ENCODE assay signal across 8 cellular contexts in genomic region chr20:43537921-43538854, GRCh38. TPM values are rescaled to one million over a fixed set of nuclear protein-coding genes. Genes with fewer than 3 reads are reported as not detected.
DNase-seq lines count a peak whose midpoint lies in the region; ATAC-seq and TF ChIP-seq lines count a peak whose summit lies in the region.

No MANE protein-coding gene starts in this region.

- no peak overlapping the region for H2AFZ ChIP-seq in PC-3 (ENCODE audit: low read length)

- H3K9me3 Mint-ChIP-seq in activated T-helper 1 cell treated with anti-CD3 and anti-CD28 coated beads, Interleukin-12 subunit alpha, Interleukin-12 subunit beta, Interleukin-2, Interleukin-4 antibody, amounts not matched to agents 30 ng/mL and 10 ng/mL and 1 ng/mL, durations not matched to agents 14 hours and 24 hours and 36 hours, result no peaks in the 10 kb centered on the region

- H3K36me3 Mint-ChIP-seq in activated T-helper 1 cell treated with anti-CD3 and anti-CD28 coated beads, Interleukin-12 subunit alpha, Interleukin-12 subunit beta, Interleukin-2, Interleukin-4 antibody, amounts not matched to agents 30 ng/mL and 10 ng/mL and 1 ng/mL, durations not matched to agents 14 hours and 24 hours and 36 hours (ENCODE audit: low read depth), result no peaks in the 10 kb centered on the region

- H3K27me3 Mint-ChIP-seq in activated T-helper 1 cell treated with anti-CD3 and anti-CD28 coated beads, Interleukin-12 subunit alpha, Interleukin-12 subunit beta, Interleukin-2, Interleukin-4 antibody, amounts not matched to agents 30 ng/mL and 10 ng/mL and 1 ng/mL, durations not matched to agents 14 hours and 24 hours and 36 hours (ENCODE audit: insufficient read depth), result no peaks in the 10 kb centered on the region

- H3K27me3 ChIP-seq in PC-3 (ENCODE audit: low read length) (no peaks in the 10 kb centered on the region), foreskin keratinocyte (no peaks in the 10 kb centered on the region), neutrophil (no peaks in the 10 kb centered on the region), vagina (no peaks in the 10 kb centered on the region)

- no TSS peak for BruUV-seq in PC-3 (replicated peaks; lab: Mats Ljungman, UMichigan)

- intact Hi-C loops in PC-3 (cut with micrococcal nuclease), result loop anchor here (1.0 to 5.0 kb wide), 3 partner anchors 79 to 544 kb away; no protein-coding TSS in a partner anchor
- intact Hi-C loops in activated T-helper 1 cell treated with anti-CD3 and anti-CD28 coated beads, Interleukin-12 subunit alpha, Interleukin-12 subunit beta, Interleukin-2, Interleukin-4 antibody, amounts not matched to agents 30 ng/mL and 10 ng/mL and 1 ng/mL, durations not matched to agents 14 hours and 24 hours and 36 hours (cut with micrococcal nuclease), result loop anchor here (1.0 kb wide), 4 partner anchors 89 to 555 kb away; no protein-coding TSS in a partner anchor
- intact Hi-C loops in vagina (cut with DNase I), result no loop called here

- H3K9me2 ChIP-seq in PC-3 (replicated peaks; ENCODE audit: low read length), result no peaks in the 10 kb centered on the region

- H3F3A ChIP-seq in PC-3 (ENCODE audit: low read length, unreplicated experiment), result no peaks in the 10 kb centered on the region

- no peak overlapping the region for H3K4me3 Mint-ChIP-seq in activated T-helper 1 cell treated with anti-CD3 and anti-CD28 coated beads, Interleukin-12 subunit alpha, Interleukin-12 subunit beta, Interleukin-2, Interleukin-4 antibody, amounts not matched to agents 30 ng/mL and 10 ng/mL and 1 ng/mL, durations not matched to agents 14 hours and 24 hours and 36 hours

- peaks cover 3% of the 10 kb centered on the region; the same call in 1 of the 2 replicates for H4K20me1 ChIP-seq in PC-3 (ENCODE audit: low read length)

- H3K4me2 ChIP-seq in PC-3 (ENCODE audit: low read length), result no peak overlapping the region

- H3K27ac ChIP-seq in PC-3 (ENCODE audit: low read length) (no peak overlapping the region), foreskin keratinocyte (no peak overlapping the region), neutrophil (peak overlapping the region; percentile 81), vagina (no peak overlapping the region)

- H3K79me2 ChIP-seq in PC-3 (ENCODE audit: low read length), result no peaks in the 10 kb centered on the region

- H3K4me1 Mint-ChIP-seq in activated T-helper 1 cell treated with anti-CD3 and anti-CD28 coated beads, Interleukin-12 subunit alpha, Interleukin-12 subunit beta, Interleukin-2, Interleukin-4 antibody, amounts not matched to agents 30 ng/mL and 10 ng/mL and 1 ng/mL, durations not matched to agents 14 hours and 24 hours and 36 hours (ENCODE audit: low read depth), result no peaks in the 10 kb centered on the region

- ATAC-seq in PC-3, result peak; percentile 68
- peak; percentile 71 for ATAC-seq in foreskin keratinocyte
- no peak for ATAC-seq in HG02678 (IDR thresholded peaks at IDR 0.05; ENCODE audit: unreplicated experiment)

- TF ChIP-seq CTCF in PC-3 (conservative IDR thresholded peaks at IDR 0.05; ENCODE audit: low read depth, low read length), result peak; percentile 99
- peak; percentile 87 for TF ChIP-seq CTCF in foreskin keratinocyte (conservative IDR thresholded peaks at IDR 0.05)
- TF ChIP-seq CTCF in neutrophil (IDR thresholded peaks at IDR 0.05), result peak; percentile 62
- TF ChIP-seq CTCF in vagina (IDR thresholded peaks at IDR 0.05), result peak; percentile 42 to 86 (median 67)

- CTCF ChIA-PET in PC-3 (lab: Charles Lee), result interaction anchor here (0.5 to 1.3 kb wide), 7 partner anchors 19 to 542 kb away, joined by 3 to 13 read pairs (median 5); partner anchors contain the start of gene IFT52

- no peak for TF ChIP-seq POLR2A in vagina (IDR thresholded peaks at IDR 0.05)

- H3K27ac Mint-ChIP-seq in activated T-helper 1 cell treated with anti-CD3 and anti-CD28 coated beads, Interleukin-12 subunit alpha, Interleukin-12 subunit beta, Interleukin-2, Interleukin-4 antibody, amounts not matched to agents 30 ng/mL and 10 ng/mL and 1 ng/mL, durations not matched to agents 14 hours and 24 hours and 36 hours, result no peak overlapping the region

- no peak overlapping the region for H3K9ac ChIP-seq in PC-3 (ENCODE audit: low read length)

- POLR2A ChIA-PET in PC-3 (lab: Charles Lee; ENCODE audit: unreplicated experiment), result no interaction called here

- DNase-seq in COLO668 (lab: John Stamatoyannopoulos, UW; ENCODE audit: unreplicated experiment) (peak; percentile 58), HK-2 (ENCODE audit: unreplicated experiment) (peak; percentile 69), PC-3 (peak; percentile 86), foreskin keratinocyte (peak in 1 of 2 donors; percentile 34), vagina (ENCODE audit: extremely low spot score in 2 of 2) (peak in 1 of 2 donors; percentile 52)
- DNase-seq in activated T-helper 1 cell treated with anti-CD3 and anti-CD28 coated beads, Interleukin-12 subunit alpha, Interleukin-12 subunit beta, Interleukin-2, Interleukin-4 antibody, amounts not matched to agents 30 ng/mL and 10 ng/mL and 1 ng/mL, durations not matched to agents 14 hours and 24 hours and 36 hours (ENCODE audit: low spot score), result peak; percentile 18

- H3K4me3 ChIP-seq in PC-3 (ENCODE audit: low read length) (no peak overlapping the region), neutrophil (ENCODE audit: low read depth in 1 of 2, low read length in 1 of 2) (peak overlapping the region in 1 of 2 experiments; percentile 11), vagina (no peak overlapping the region)

- peaks cover 18% of the 10 kb centered on the region for H3K4me1 ChIP-seq in PC-3 (ENCODE audit: insufficient read depth, low read length)
- H3K4me1 ChIP-seq in foreskin keratinocyte, result peaks cover 7% of the 10 kb centered on the region
- peaks cover 23 to 25% of the 10 kb centered on the region in 2 experiments for H3K4me1 ChIP-seq in neutrophil (ENCODE audit: control insufficient read depth in 1 of 2, insufficient read depth in 1 of 2, low read depth in 1 of 2, low read length in 1 of 2)
- no peaks in the 10 kb centered on the region for H3K4me1 ChIP-seq in vagina

- H3K36me3 ChIP-seq in PC-3 (ENCODE audit: low read depth, low read length) (peaks cover 2% of the 10 kb centered on the region; the same call in 1 of the 2 replicates), neutrophil (peaks cover 15% of the 10 kb centered on the region), vagina (peaks cover 0 to 5% of the 10 kb centered on the region in 2 donors)

- H3K9me3 ChIP-seq in PC-3 (ENCODE audit: low read length) (no peaks in the 10 kb centered on the region), neutrophil (no peaks in the 10 kb centered on the region), vagina (no peaks in the 10 kb centered on the region)

RNA-seq across cellular contexts. Expression of gene SGK2, which starts 20.6 kb away (rescaled TPM):
- total RNA-seq in PC-3 (2014; rRNA removed), result 3.0 and 6.6 TPM in 2 replicates
- 0.17 TPM in 1 of 2 replicates, not detected in the other for total RNA-seq in activated T-helper 1 cell treated with anti-CD3 and anti-CD28 coated beads, Interleukin-12 subunit alpha, Interleukin-12 subunit beta, Interleukin-2, Interleukin-4 antibody, amounts not matched to agents 30 ng/mL and 10 ng/mL and 1 ng/mL, durations not matched to agents 14 hours and 24 hours and 36 hours
- total RNA-seq in foreskin keratinocyte, result 0.04 and 0.20 TPM in 2 replicates
- 0.03 TPM in 1 of 2 replicates, not detected in the other for polyA plus RNA-seq in foreskin keratinocyte
- 5.4 TPM for total RNA-seq in vagina

RNA-seq across cellular contexts. Expression of gene L3MBTL1, which starts 30.7 kb away (rescaled TPM):
- total RNA-seq in PC-3 (2014; rRNA removed), result 9.9 and 20.7 TPM in 2 replicates
- 8.7 and 8.9 TPM in 2 replicates for total RNA-seq in activated T-helper 1 cell treated with anti-CD3 and anti-CD28 coated beads, Interleukin-12 subunit alpha, Interleukin-12 subunit beta, Interleukin-2, Interleukin-4 antibody, amounts not matched to agents 30 ng/mL and 10 ng/mL and 1 ng/mL, durations not matched to agents 14 hours and 24 hours and 36 hours
- total RNA-seq in foreskin keratinocyte, result 4.2 and 4.8 TPM in 2 replicates
- polyA plus RNA-seq in foreskin keratinocyte, result 1.5 and 2.4 TPM in 2 replicates
- 20.9 TPM for total RNA-seq in vagina

RNA-seq across cellular contexts. Expression of gene IFT52, which starts 52.5 kb away (rescaled TPM):
- total RNA-seq in PC-3 (2014; rRNA removed), result 22.9 and 23.0 TPM in 2 replicates
- 18.3 and 18.7 TPM in 2 replicates for total RNA-seq in activated T-helper 1 cell treated with anti-CD3 and anti-CD28 coated beads, Interleukin-12 subunit alpha, Interleukin-12 subunit beta, Interleukin-2, Interleukin-4 antibody, amounts not matched to agents 30 ng/mL and 10 ng/mL and 1 ng/mL, durations not matched to agents 14 hours and 24 hours and 36 hours
- 22.9 and 24.4 TPM in 2 replicates for total RNA-seq in foreskin keratinocyte
- 17.2 and 20.5 TPM in 2 replicates for polyA plus RNA-seq in foreskin keratinocyte
- 28.0 TPM for total RNA-seq in vagina
